In genomic region chr15:89928421-89928820, GRCh38 we compare ENCODE assay signal across 25 cellular contexts. TPM values are rescaled to one million over a fixed set of nuclear protein-coding genes. Genes with fewer than 3 reads are reported as not detected.
"Had no signal": no experiment of that assay in that cellular context is flagged by ENCODE, and none has a peak within 500 bp of the region (broad histone marks: within the 10 kb centered on the region; RNA-seq: fewer than 3 reads in every experiment).

No MANE protein-coding gene starts in this region.

- H3K27ac ChIP-seq: ascending aorta, Peyer's patch, RWPE1, SJCRH30 had no signal

- ATAC-seq: activated CD8-positive, alpha-beta T cell treated with anti-CD3 and anti-CD28 coated beads, Interleukin-2, amount 10 ng/mL, durations not matched to agents 7 days and 5 days; T-helper 17 cell; WTC11 had no signal

- H3K36me3 ChIP-seq: ascending aorta, Peyer's patch, SJCRH30 had no signal

- DNase-seq: activated CD4-positive, alpha-beta T cell treated with anti-CD3 and anti-CD28 coated beads for 48 hours; activated CD4-positive, alpha-beta T cell treated with anti-CD3 and anti-CD28 coated beads, Interleukin-2, amount 50 U/mL, for 4 hours; activated CD4-positive, CD25-positive, alpha-beta regulatory T cell treated with anti-CD3 and anti-CD28 coated beads, Interleukin-2, amount 50 U/mL, for 72 hours; activated CD8-positive, alpha-beta memory T cell treated with anti-CD3 and anti-CD28 coated beads, Interleukin-2, amount 50 U/mL, for 48 hours; activated CD8-positive, alpha-beta T cell treated with anti-CD3 and anti-CD28 coated beads, Interleukin-2, amount 10 ng/mL, durations not matched to agents 7 days and 5 days; activated effector memory CD4-positive, alpha-beta T cell treated with Interleukin-2 at 50 U/mL for 16 hours; activated naive CD4-positive, alpha-beta T cell; activated T-cell treated with anti-CD3 and anti-CD28 coated beads, Interleukin-2, amount 50 U/mL, for 1 hour; amniotic stem cell; cortex of kidney; Kasumi-1; KBM-7; NCI-H1105 treated with DMSO at 0.1 percent for 48 hours; NCI-H1436 treated with DMSO at 0.1 percent for 48 hours; NCI-H1930; NCI-H2171 treated with DMSO at 0.1 percent for 48 hours; NCI-H226; NCI-H69; Peyer's patch; Right ventricle myocardium superior; SJCRH30; T-helper 17 cell had no signal

- H3K27me3 ChIP-seq: ascending aorta, Peyer's patch had no signal

- H3K4me3 ChIP-seq: ascending aorta, Peyer's patch, SJCRH30 had no signal

- H3K4me1 ChIP-seq: ascending aorta, Peyer's patch, SJCRH30 had no signal

- H3K9me3 ChIP-seq: ascending aorta, Peyer's patch, SJCRH30 had no signal

RNA-seq across cellular contexts. Expression of gene ARPIN, which starts 15.7 kb away (rescaled TPM):
- total RNA-seq: activated CD8-positive, alpha-beta T cell treated with anti-CD3 and anti-CD28 coated beads, Interleukin-2, amount 10 ng/mL, durations not matched to agents 7 days and 5 days had no signal
